11 cellular contexts compared by ENCODE assay signal in the genomic region with DNA sequence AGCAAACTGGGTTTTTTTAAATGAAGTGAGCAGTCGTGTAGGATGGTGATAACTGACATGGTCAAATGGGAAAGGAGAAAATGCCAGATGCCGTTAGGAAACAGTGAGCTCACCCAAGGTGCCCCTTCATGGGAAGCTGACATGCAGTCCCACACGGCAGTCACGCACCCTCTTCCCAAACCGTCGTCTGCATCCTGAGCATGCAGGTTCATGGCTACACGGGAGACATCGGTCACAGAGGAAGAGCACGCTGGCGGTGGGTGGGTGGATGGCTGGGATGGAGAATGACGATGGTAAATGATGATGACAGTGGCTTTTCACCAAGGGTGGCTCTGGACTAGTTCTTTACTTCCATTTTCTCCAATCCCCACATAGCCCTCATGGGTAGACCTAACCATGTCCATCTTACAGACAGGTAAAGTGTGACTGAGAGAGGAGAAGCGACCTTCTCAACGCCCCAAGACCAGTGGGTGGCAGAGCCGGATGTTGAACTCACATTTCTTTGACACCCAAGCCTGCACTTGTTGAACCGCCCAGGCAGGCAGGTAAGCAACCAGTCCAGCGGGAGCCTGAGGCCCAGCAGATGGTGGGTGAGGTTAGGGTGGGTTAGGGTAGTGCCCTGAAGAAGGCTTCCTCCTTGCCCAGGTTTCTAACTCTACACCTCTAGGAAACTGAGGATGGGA.
"Had no signal": no experiment of that assay in that cellular context is flagged by ENCODE, and none has a peak within 500 bp of the region (broad histone marks: within the 10 kb centered on the region; RNA-seq: fewer than 3 reads in every experiment).

No MANE protein-coding gene starts in this region.

- H3K4me3 ChIP-seq: body of pancreas, pancreas had no signal

- ATAC-seq: activated T-helper 17 cell treated with anti-CD3 and anti-CD28 coated beads, Interleukin-2, amount 50 U/mL, for 72 hours; body of pancreas; pancreas had no signal

- H3K36me3 ChIP-seq: pancreas had no signal

- H3K27me3 ChIP-seq: body of pancreas, pancreas had no signal

- H3K27ac ChIP-seq: body of pancreas, pancreas had no signal

- H3K9me3 ChIP-seq: body of pancreas, pancreas had no signal

- DNase-seq: activated CD4-positive, alpha-beta T cell treated with anti-CD3 and anti-CD28 coated beads, Interleukin-2, amount 50 U/mL, for 1 hour; activated naive CD4-positive, alpha-beta T cell treated with anti-CD3 and anti-CD28 coated beads, Interleukin-2, amount 50 U/mL, for 16 hours; activated T-cell treated with anti-CD3 and anti-CD28 coated beads for 4 hours; cortex of kidney; effector memory CD4-positive, alpha-beta T cell; stimulated activated CD4-positive, alpha-beta T cell treated with anti-CD3 and anti-CD28 coated beads, Interleukin-12 subunit alpha, Interleukin-12 subunit beta, amount 100 ng/mL, for 4 hours; stimulated activated naive CD4-positive, alpha-beta T cell; T-helper 2 cell had no signal
